In the genomic region with DNA sequence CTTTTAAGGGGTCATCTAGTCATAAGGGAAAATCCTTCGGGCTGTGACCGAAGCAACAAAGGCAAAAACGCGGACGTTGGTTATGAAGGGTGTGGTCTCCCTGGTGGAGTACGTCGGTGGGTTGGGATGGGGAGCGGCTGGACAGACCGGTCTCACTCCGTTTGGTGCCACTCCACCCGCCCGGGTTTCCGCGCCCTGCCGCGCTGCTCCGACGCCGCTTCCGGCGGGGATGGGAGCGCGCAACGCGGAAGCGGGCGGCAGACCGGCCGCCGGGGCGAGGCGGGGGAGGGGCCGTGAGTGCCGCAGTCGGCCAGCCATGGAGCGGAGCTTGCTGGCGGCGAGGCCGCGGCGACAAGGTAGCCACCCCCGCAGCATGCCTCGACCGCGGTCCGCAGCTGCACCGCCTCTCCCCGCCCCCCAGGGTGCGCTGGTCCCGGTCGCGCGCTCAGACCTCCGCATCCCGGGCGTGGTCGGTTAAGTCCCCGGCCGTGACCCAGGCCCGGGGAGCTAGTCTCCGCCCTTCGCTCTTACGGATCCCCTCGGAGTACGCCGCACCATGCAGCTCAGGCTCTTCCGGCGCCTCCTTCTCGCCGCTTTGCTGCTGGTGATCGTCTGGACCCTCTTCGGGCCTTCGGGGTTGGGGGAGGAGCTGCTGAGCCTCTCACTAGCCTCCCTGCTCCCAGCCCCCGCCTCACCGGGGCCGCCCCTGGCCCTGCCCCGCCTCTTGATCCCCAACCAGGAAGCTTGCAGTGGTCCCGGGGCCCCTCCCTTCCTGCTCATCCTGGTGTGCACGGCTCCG, we compare ENCODE assay signal across 8 cellular contexts. TPM values are rescaled to one million over a fixed set of nuclear protein-coding genes. Genes with fewer than 3 reads are reported as not detected.
DNase-seq lines count a peak whose midpoint lies in the region; ATAC-seq and FAIRE-seq lines count a peak whose summit lies in the region.

Gene B3GALT4 (plus strand): TSS at position 260 of the 799 bp plus-strand sequence. CDS start 297 bp downstream, at position 557.

- peak; percentile 48 for ATAC-seq in GM19452 (IDR thresholded peaks at IDR 0.05; ENCODE audit: unreplicated experiment)

- peak; percentile 86 for DNase-seq in D341Med (ENCODE audit: low spot score)
- DNase-seq in HT-29 (ENCODE audit: low spot score): peak; percentile 88
- peak; percentile 82 to 84 for DNase-seq in SHP77 (lab: John Stamatoyannopoulos, UW)
- peak; percentile 45 to 65 (median 57) for DNase-seq in activated naive CD4-positive, alpha-beta T cell (lab: John Stamatoyannopoulos, UW)
- peak; percentile 70 to 84 for DNase-seq in frontal cortex (ENCODE audit: low spot score in 2 of 2)

- H3K27ac ChIP-seq in thymus (ENCODE audit: low read depth): peak within 1 kb of the TSS; percentile 97

- FAIRE-seq in frontal cortex (lab: Jason Lieb, UNC): no peak

- H3K4me3 ChIP-seq in neuron (ENCODE audit: low read length) (peak within 1 kb of the TSS; percentile 40), thymus (ENCODE audit: low read length) (peak within 1 kb of the TSS; percentile 90)

- H3K9me3 ChIP-seq in neuron (ENCODE audit: low read length): no peaks in the 10 kb centered on the region
- H3K9me3 ChIP-seq in thymus (ENCODE audit: control insufficient read depth): no peaks in the 10 kb centered on the region

- H3K4me1 ChIP-seq in neuron (ENCODE audit: insufficient read depth, low read length) (peaks cover 44% of the 10 kb centered on the region), thymus (ENCODE audit: control insufficient read depth, insufficient read depth, low read length) (peaks cover 31% of the 10 kb centered on the region)

- H2AFZ ChIP-seq in neuron (ENCODE audit: low read depth, low read length): no peak within 1 kb of the TSS

- under 1% methylated on average over 80 of the region's 80 CpGs for WGBS in thymus

- H3K27me3 ChIP-seq in neuron (ENCODE audit: insufficient read depth, low read length) (no peaks in the 10 kb centered on the region), thymus (ENCODE audit: control insufficient read depth, insufficient read depth) (no peaks in the 10 kb centered on the region)

- H3K36me3 ChIP-seq in neuron (ENCODE audit: insufficient read depth, low read length) (peaks cover 46% of the 10 kb centered on the region), thymus (ENCODE audit: control insufficient read depth, insufficient read depth) (peaks cover 50% of the 10 kb centered on the region)

RNA-seq across cellular contexts. Expression of gene B3GALT4, which starts in this region (rescaled TPM):
- total RNA-seq in HT-29 (2014; rRNA removed; shearing (Covaris generic)): 10.6 and 14.1 TPM in 2 replicates
- total RNA-seq in frontal cortex: 9.0 TPM
- polyA plus RNA-seq in thymus: 14.9 TPM

Comparison
In these comparisons a context has a peak if more than half of its experiments do, and no peak if none do; other contexts are left out.
1. Peak in every context shown above with its lines: DNase-seq, ATAC-seq, H3K4me3 ChIP-seq and H3K27ac ChIP-seq.